ENCODE assay signal across 8 cellular contexts in genomic region chr6:33248932-33249731, GRCh38. TPM values are rescaled to one million over a fixed set of nuclear protein-coding genes. Genes with fewer than 3 reads are reported as not detected.
DNase-seq lines count a peak whose midpoint lies in the region; ATAC-seq, FAIRE-seq and TF ChIP-seq lines count a peak whose summit lies in the region.

No MANE protein-coding gene starts in this region.

- TF ChIP-seq CTCF in left ventricle myocardium inferior (IDR thresholded peaks at IDR 0.05; ENCODE audit: borderline replicate concordance) (peak; percentile 35), progenitor cell of endocrine pancreas (IDR thresholded peaks at IDR 0.05; ENCODE audit: unreplicated experiment) (no peak)

- intact Hi-C loops in left ventricle myocardium inferior (cut with micrococcal nuclease): loop anchor here (5.0 kb wide), 2 partner anchors 87 to 127 kb away; no protein-coding TSS in a partner anchor

- peak; percentile 98 for FAIRE-seq in GM12892 (lab: Jason Lieb, UNC)

- TF ChIP-seq POLR2A in GM12892 (IDR thresholded peaks at IDR 0.05; ENCODE audit: low read depth, low read length): peak; percentile 96

- peaks cover 15% of the 10 kb centered on the region for H3K27me3 Mint-ChIP-seq in progenitor cell of endocrine pancreas

- H3K27ac Mint-ChIP-seq in progenitor cell of endocrine pancreas: peak overlapping the region; percentile 78

- H3K9me3 ChIP-seq in left ventricle myocardium inferior (replicated peaks): no peaks in the 10 kb centered on the region

- H3K4me3 Mint-ChIP-seq in progenitor cell of endocrine pancreas (ENCODE audit: low read depth): peak overlapping the region; percentile 73

- H3K4me1 ChIP-seq in left ventricle myocardium inferior (peaks cover 30% of the 10 kb centered on the region), urinary bladder (ENCODE audit: insufficient read depth) (no peaks in the 10 kb centered on the region)

- peaks cover 18% of the 10 kb centered on the region for H3K4me1 Mint-ChIP-seq in progenitor cell of endocrine pancreas (ENCODE audit: low read depth)

- H3K27ac ChIP-seq in left ventricle myocardium inferior (replicated peaks) (peak overlapping the region; percentile 96), urinary bladder (ENCODE audit: low read depth) (peak overlapping the region; percentile 80)

- ATAC-seq in HG02852 (IDR thresholded peaks at IDR 0.05; ENCODE audit: unreplicated experiment): peak; percentile 85

- peaks cover 13% of the 10 kb centered on the region for H3K27me3 ChIP-seq in left ventricle myocardium inferior (ENCODE audit: low read depth)

- DNase-seq in GM12892 (ENCODE audit: insufficient read length) (peak; percentile 80), NCI-H146 (lab: John Stamatoyannopoulos, UW) (peak; percentile 98), T-helper 1 cell (peak; percentile 93 to 99 (median 93)), amygdala (lab: John Stamatoyannopoulos, UW) (peak; percentile 29 to 99 (median 95)), left ventricle myocardium inferior (peak; percentile 97), progenitor cell of endocrine pancreas (ENCODE audit: low spot score, unreplicated experiment) (peak; percentile 83)

- H3K36me3 ChIP-seq in left ventricle myocardium inferior (peaks cover 22% of the 10 kb centered on the region), urinary bladder (ENCODE audit: insufficient read depth) (no peaks in the 10 kb centered on the region)

- under 1% methylated on average over 58 of the region's 58 CpGs for WGBS in urinary bladder

- no peaks in the 10 kb centered on the region for H3K9me3 Mint-ChIP-seq in progenitor cell of endocrine pancreas (ENCODE audit: low read depth)

- peaks cover 14% of the 10 kb centered on the region for H3K36me3 Mint-ChIP-seq in progenitor cell of endocrine pancreas (ENCODE audit: insufficient read depth)

- peak overlapping the region; percentile 72 for H3K4me3 ChIP-seq in left ventricle myocardium inferior
- peak overlapping the region; percentile 37 for H3K4me3 ChIP-seq in urinary bladder (ENCODE audit: low read depth, low read length)

RNA-seq across cellular contexts. Expression of gene VPS52, which starts 22.5 kb away (rescaled TPM):
- polyA plus RNA-seq in GM12892 (2012; ENCODE audit: missing spikeins): 32.4 TPM
- total RNA-seq in left ventricle myocardium inferior (35.1 TPM), progenitor cell of endocrine pancreas (77.2 and 81.7 TPM in 2 replicates), urinary bladder (32.4 TPM)
- polyA plus RNA-seq in urinary bladder: 45.3 TPM

RNA-seq across cellular contexts. Expression of gene RPS18, which starts 22.7 kb away (rescaled TPM):
- polyA plus RNA-seq in GM12892 (2012; ENCODE audit: missing spikeins): 14,102 TPM
- total RNA-seq in left ventricle myocardium inferior (950 TPM), progenitor cell of endocrine pancreas (1,974 and 2,131 TPM in 2 replicates), urinary bladder (3,033 TPM)
- polyA plus RNA-seq in urinary bladder: 4,357 TPM

RNA-seq across cellular contexts. Expression of gene B3GALT4, which starts 27.8 kb away (rescaled TPM):
- polyA plus RNA-seq in GM12892 (2012; ENCODE audit: missing spikeins): 3.8 TPM
- total RNA-seq in left ventricle myocardium inferior: 7.5 TPM
- 5.3 and 5.7 TPM in 2 replicates for total RNA-seq in progenitor cell of endocrine pancreas
- total RNA-seq in urinary bladder: 8.0 TPM
- 19.3 TPM for polyA plus RNA-seq in urinary bladder

RNA-seq across cellular contexts. Expression of gene WDR46, which starts 39.9 kb away (rescaled TPM):
- polyA plus RNA-seq in GM12892 (2012; ENCODE audit: missing spikeins): 41.6 TPM
- total RNA-seq in left ventricle myocardium inferior (13.3 TPM), progenitor cell of endocrine pancreas (47.5 and 53.4 TPM in 2 replicates), urinary bladder (29.7 TPM)
- polyA plus RNA-seq in urinary bladder: 40.2 TPM

RNA-seq across cellular contexts. Expression of gene PFDN6, which starts 40.3 kb away (rescaled TPM):
- polyA plus RNA-seq in GM12892 (2012; ENCODE audit: missing spikeins): 203 TPM
- total RNA-seq in left ventricle myocardium inferior (47.8 TPM), progenitor cell of endocrine pancreas (46.1 and 52.1 TPM in 2 replicates), urinary bladder (24.3 TPM)
- polyA plus RNA-seq in urinary bladder: 104 TPM

Comparison
In these comparisons a context has a peak if more than half of its experiments do, and no peak if none do; other contexts are left out.
1. Peak in every context shown above with its lines: DNase-seq, ATAC-seq, H3K4me3 ChIP-seq and H3K27ac ChIP-seq.